Comparison of ENCODE assay signal across 9 cellular contexts in genomic region chr1:117671781-117672501, GRCh38.
DNase-seq lines count a peak whose midpoint lies in the region; ATAC-seq lines count a peak whose summit lies in the region.
"Had no signal": no experiment of that assay in that cellular context is flagged by ENCODE, and none has a peak within 500 bp of the region (broad histone marks: within the 10 kb centered on the region; RNA-seq: fewer than 3 reads in every experiment).

No MANE protein-coding gene starts in this region.

- H3K27ac ChIP-seq in substantia nigra (ENCODE audit: low read depth, low read length, poor library complexity, severe bottlenecking): no peak overlapping the region

- H3K36me3 Mint-ChIP-seq in activated CD4-positive, alpha-beta T cell treated with anti-CD3 and anti-CD28 coated beads for 36 hours (ENCODE audit: low read depth): no peaks in the 10 kb centered on the region

- CTCF ChIA-PET in activated CD4-positive, alpha-beta T cell treated with anti-CD3 and anti-CD28 coated beads for 36 hours (lab: Charles Lee): interaction anchor here (1.5 kb wide), 1 partner anchor 86 kb away, joined by 5 read pairs; no protein-coding TSS in a partner anchor

- no peak for ATAC-seq in activated CD4-positive, alpha-beta T cell treated with anti-CD3 and anti-CD28 coated beads for 36 hours

- intact Hi-C loops in activated CD4-positive, alpha-beta T cell treated with anti-CD3 and anti-CD28 coated beads for 36 hours (cut with DNase I, micrococcal nuclease): loop anchor here in 1 of 2 experiments (5.0 kb wide), 1 partner anchor 85 kb away; no protein-coding TSS in a partner anchor

- H3K9me3 Mint-ChIP-seq in activated CD4-positive, alpha-beta T cell treated with anti-CD3 and anti-CD28 coated beads for 36 hours (ENCODE audit: low read depth): no peaks in the 10 kb centered on the region

- H3K27ac Mint-ChIP-seq in activated CD4-positive, alpha-beta T cell treated with anti-CD3 and anti-CD28 coated beads for 36 hours: no peak overlapping the region

- no peak overlapping the region for H3K4me3 Mint-ChIP-seq in activated CD4-positive, alpha-beta T cell treated with anti-CD3 and anti-CD28 coated beads for 36 hours

- DNase-seq in NCI-H748 (lab: John Stamatoyannopoulos, UW; ENCODE audit: unreplicated experiment) (peak; percentile 19), NCI-H748 treated with DMSO at 0.1 percent for 48 hours (lab: John Stamatoyannopoulos, UW) (no peak), anterior cingulate cortex (lab: John Stamatoyannopoulos, UW) (peak in 31 of 58 donors; percentile 6 to 60 (median 27)), islet precursor cell (peak; percentile 80), substantia nigra (lab: John Stamatoyannopoulos, UW) (peak in 38 of 49 donors; percentile 9 to 90 (median 30)), DMS 273 (lab: John Stamatoyannopoulos, UW; ENCODE audit: unreplicated experiment) (no peak)
- DNase-seq in stimulated activated CD4-positive, alpha-beta T cell treated with anti-CD3 and anti-CD28 coated beads, Interleukin-4, amount 100 ng/mL, for 4 hours: no peak
- no peak for DNase-seq in activated CD4-positive, alpha-beta T cell treated with anti-CD3 and anti-CD28 coated beads for 36 hours
- DNase-seq: SW 1271 had no signal

- peaks cover 2% of the 10 kb centered on the region for H3K27me3 Mint-ChIP-seq in activated CD4-positive, alpha-beta T cell treated with anti-CD3 and anti-CD28 coated beads for 36 hours

- peaks cover 18% of the 10 kb centered on the region for H3K4me1 Mint-ChIP-seq in activated CD4-positive, alpha-beta T cell treated with anti-CD3 and anti-CD28 coated beads for 36 hours

- POLR2A ChIA-PET in activated CD4-positive, alpha-beta T cell treated with anti-CD3 and anti-CD28 coated beads for 36 hours (lab: Charles Lee): no interaction called here

Comparison
In these comparisons a context has a peak if more than half of its experiments do, and no peak if none do; other contexts are left out.
1. DNase-seq: peak in NCI-H748 (single experiment), anterior cingulate cortex (31 of 58), islet precursor cell (single experiment) and substantia nigra (38 of 49); none in NCI-H748 treated with DMSO at 0.1 percent for 48 hours (single experiment), stimulated activated CD4-positive, alpha-beta T cell treated with anti-CD3 and anti-CD28 coated beads, Interleukin-4, amount 100 ng/mL, for 4 hours (0 of 2), activated CD4-positive, alpha-beta T cell treated with anti-CD3 and anti-CD28 coated beads for 36 hours (single experiment) and DMS 273 (single experiment).